8 cellular contexts compared by ENCODE assay signal in genomic region chr4:34720563-34720962, GRCh38.
DNase-seq lines count a peak whose midpoint lies in the region; ATAC-seq and TF ChIP-seq lines count a peak whose summit lies in the region.

No MANE protein-coding gene starts in this region.

- no TSS peak for BruUV-seq in OCI-LY7 (replicated peaks; lab: Mats Ljungman, UMichigan)

- no peaks in the 10 kb centered on the region for H3K27me3 ChIP-seq in foreskin keratinocyte

- H3K4me2 ChIP-seq in OCI-LY7 (ENCODE audit: low read length): no peak overlapping the region

- TF ChIP-seq CTCF in OCI-LY7 (conservative IDR thresholded peaks at IDR 0.05; ENCODE audit: low read length): peak; percentile 72
- peak; percentile 73 for TF ChIP-seq CTCF in foreskin keratinocyte (conservative IDR thresholded peaks at IDR 0.05)

- POLR2A ChIA-PET in OCI-LY7 (lab: Charles Lee): interaction anchor here (1.1 kb wide), 1 partner anchor 16 kb away, joined by 3 read pairs; no protein-coding TSS in a partner anchor

- no peaks in the 10 kb centered on the region for H3K4me1 ChIP-seq in OCI-LY7 (ENCODE audit: insufficient read depth, low read length, poor library complexity, severe bottlenecking)
- H3K4me1 ChIP-seq in foreskin keratinocyte: no peaks in the 10 kb centered on the region

- no peaks in the 10 kb centered on the region for H3K9me3 ChIP-seq in OCI-LY7 (ENCODE audit: low read length)

- DNase-seq in CD1c-positive myeloid dendritic cell (ENCODE audit: extremely low spot score): peak; percentile 5
- DNase-seq in OCI-LY7 (ENCODE audit: low spot score): peak; percentile 10
- DNase-seq in foreskin keratinocyte: peak in 1 of 2 donors; percentile 35
- no peak for DNase-seq in activated CD4-positive, CD25-positive, alpha-beta regulatory T cell treated with anti-CD3 and anti-CD28 coated beads, Interleukin-2, amount 50 U/mL, for 72 hours
- DNase-seq in UCSD-AML1 (lab: John Stamatoyannopoulos, UW; ENCODE audit: unreplicated experiment): no peak
- DNase-seq in effector CD8-positive, alpha-beta T cell (lab: John Stamatoyannopoulos, UW): no peak

- no peak overlapping the region for H2AFZ ChIP-seq in OCI-LY7 (ENCODE audit: low read length)

- H3K27ac ChIP-seq in OCI-LY7 (ENCODE audit: low read depth, low read length, poor library complexity, severe bottlenecking): no peak overlapping the region
- H3K27ac ChIP-seq in foreskin keratinocyte: no peak overlapping the region

- H3K4me3 ChIP-seq in OCI-LY7 (ENCODE audit: low read depth, low read length, poor library complexity, severe bottlenecking): no peak overlapping the region

- CTCF ChIA-PET in OCI-LY7 (lab: Charles Lee; ENCODE audit: unreplicated experiment): no interaction called here

- H3K9me2 ChIP-seq in OCI-LY7 (ENCODE audit: insufficient read depth, low read length): no peaks in the 10 kb centered on the region; the same call in 1 of the 2 replicates

- intact Hi-C loops in OCI-LY7 (cut with micrococcal nuclease; ENCODE audit: unreplicated experiment): no loop called here

- peak; percentile 43 for ATAC-seq in HG03565 (IDR thresholded peaks at IDR 0.05; ENCODE audit: unreplicated experiment)
- peak; percentile 57 for ATAC-seq in foreskin keratinocyte
- ATAC-seq in HG02981 (IDR thresholded peaks at IDR 0.05; ENCODE audit: unreplicated experiment): no peak

- H3K36me3 ChIP-seq in OCI-LY7 (ENCODE audit: insufficient read depth, low read length): no peaks in the 10 kb centered on the region

- H4K20me1 ChIP-seq in OCI-LY7 (ENCODE audit: insufficient read depth, low read length): no peaks in the 10 kb centered on the region

- H3K79me2 ChIP-seq in OCI-LY7 (ENCODE audit: insufficient read depth, low read depth, low read length): no peaks in the 10 kb centered on the region

Comparison
In these comparisons a context has a peak if more than half of its experiments do, and no peak if none do; other contexts are left out.
1. DNase-seq: peak in CD1c-positive myeloid dendritic cell (single experiment) and OCI-LY7 (single experiment); none in activated CD4-positive, CD25-positive, alpha-beta regulatory T cell treated with anti-CD3 and anti-CD28 coated beads, Interleukin-2, amount 50 U/mL, for 72 hours (single experiment), UCSD-AML1 (single experiment) and effector CD8-positive, alpha-beta T cell (single experiment).